Comparison of ENCODE assay signal across 11 cellular contexts in genomic region chr13:43877788-43878187, GRCh38. TPM values are rescaled to one million over a fixed set of nuclear protein-coding genes. Genes with fewer than 3 reads are reported as not detected.
DNase-seq lines count a peak whose midpoint lies in the region; ATAC-seq and TF ChIP-seq lines count a peak whose summit lies in the region.
"Had no signal": no experiment of that assay in that cellular context is flagged by ENCODE, and none has a peak within 500 bp of the region (broad histone marks: within the 10 kb centered on the region; RNA-seq: fewer than 3 reads in every experiment).

No MANE protein-coding gene starts in this region.

- no peaks in the 10 kb centered on the region for H3K36me3 ChIP-seq in Loucy (ENCODE audit: insufficient read depth, low read length)

- H2AFZ ChIP-seq in Loucy (ENCODE audit: low read length) = no peak overlapping the region

- no peaks in the 10 kb centered on the region for H3K9me3 ChIP-seq in Loucy (ENCODE audit: insufficient read depth, low read depth, low read length)

- H3K9me3 Mint-ChIP-seq in activated CD8-positive, alpha-beta T cell treated with anti-CD3 and anti-CD28 coated beads for 36 hours = no peaks in the 10 kb centered on the region
- H3K9me3 Mint-ChIP-seq in activated CD8-positive, alpha-beta T cell treated with anti-CD3 and anti-CD28 coated beads, Interleukin-2, amount 10 ng/mL, durations not matched to agents 7 days and 5 days (ENCODE audit: insufficient read depth) = no peaks in the 10 kb centered on the region
- no peaks in the 10 kb centered on the region for H3K9me3 Mint-ChIP-seq in dendritic cell treated with granulocyte-macrophage colony-stimulating factor and Interleukin-4, amounts not matched to agents 40 ng/mL and 50 ng/mL, for 4 days
- no peaks in the 10 kb centered on the region for H3K9me3 Mint-ChIP-seq in stimulated activated effector memory CD8-positive, alpha-beta T cell treated with anti-CD3 and anti-CD28 coated beads, Interleukin-12 subunit alpha, Interleukin-12 subunit beta, amount 100 ng/mL, for 72 hours

- CTCF ChIA-PET in activated CD8-positive, alpha-beta T cell treated with anti-CD3 and anti-CD28 coated beads for 36 hours (lab: Charles Lee) = no interaction called here
- CTCF ChIA-PET in activated CD8-positive, alpha-beta T cell treated with anti-CD3 and anti-CD28 coated beads, Interleukin-2, amount 10 ng/mL, durations not matched to agents 7 days and 5 days (lab: Charles Lee) = interaction anchor here (1.4 kb wide), 1 partner anchor 13 kb away, joined by 4 read pairs; no protein-coding TSS in a partner anchor

- H3F3A ChIP-seq in Loucy (ENCODE audit: low read depth) = no peaks in the 10 kb centered on the region; the same call in none of the 2 replicates

- H3K4me1 ChIP-seq in Loucy (ENCODE audit: insufficient read depth, low read length, poor library complexity, severe bottlenecking) = peaks cover 18% of the 10 kb centered on the region

- H3K4me2 ChIP-seq in Loucy (ENCODE audit: low read depth, low read length, poor library complexity, severe bottlenecking) = peak overlapping the region; percentile 72

- no peaks in the 10 kb centered on the region for H4K20me1 ChIP-seq in Loucy (ENCODE audit: insufficient read depth, low read length, poor library complexity, severe bottlenecking)

- H3K9ac ChIP-seq in Loucy (ENCODE audit: low read depth, low read length, poor library complexity, severe bottlenecking) = peak overlapping the region; percentile 92

- H3K9me2 ChIP-seq in Loucy (replicated peaks; ENCODE audit: low read depth, low read length) = no peaks in the 10 kb centered on the region

- H3K36me3 Mint-ChIP-seq in activated CD8-positive, alpha-beta T cell treated with anti-CD3 and anti-CD28 coated beads for 36 hours (ENCODE audit: low read depth) = no peaks in the 10 kb centered on the region
- no peaks in the 10 kb centered on the region for H3K36me3 Mint-ChIP-seq in activated CD8-positive, alpha-beta T cell treated with anti-CD3 and anti-CD28 coated beads, Interleukin-2, amount 10 ng/mL, durations not matched to agents 7 days and 5 days (ENCODE audit: low read depth)
- H3K36me3 Mint-ChIP-seq in dendritic cell treated with granulocyte-macrophage colony-stimulating factor and Interleukin-4, amounts not matched to agents 40 ng/mL and 50 ng/mL, for 4 days (ENCODE audit: low read depth) = peaks cover 25% of the 10 kb centered on the region
- peaks cover 7% of the 10 kb centered on the region for H3K36me3 Mint-ChIP-seq in stimulated activated effector memory CD8-positive, alpha-beta T cell treated with anti-CD3 and anti-CD28 coated beads, Interleukin-12 subunit alpha, Interleukin-12 subunit beta, amount 100 ng/mL, for 72 hours

- peak overlapping the region; percentile 89 for H3K4me3 ChIP-seq in Loucy (ENCODE audit: low read length, poor library complexity, severe bottlenecking)

- H3K27me3 ChIP-seq in Loucy (ENCODE audit: insufficient read depth, low read length, poor library complexity, severe bottlenecking) = no peaks in the 10 kb centered on the region

- no peak for ATAC-seq in activated CD8-positive, alpha-beta T cell treated with anti-CD3 and anti-CD28 coated beads for 36 hours
- ATAC-seq in activated CD8-positive, alpha-beta T cell treated with anti-CD3 and anti-CD28 coated beads, Interleukin-2, amount 10 ng/mL, durations not matched to agents 7 days and 5 days = no peak
- ATAC-seq in stimulated activated effector memory CD8-positive, alpha-beta T cell treated with anti-CD3 and anti-CD28 coated beads, Interleukin-12 subunit alpha, Interleukin-12 subunit beta, amount 100 ng/mL, for 72 hours = no peak
- ATAC-seq in GM18858 (IDR thresholded peaks at IDR 0.05; ENCODE audit: unreplicated experiment) = no peak
- no peak for ATAC-seq in HG02763 (IDR thresholded peaks at IDR 0.05; ENCODE audit: unreplicated experiment)

- no peak for DNase-seq in activated CD8-positive, alpha-beta T cell treated with anti-CD3 and anti-CD28 coated beads for 36 hours
- DNase-seq in activated CD8-positive, alpha-beta T cell treated with anti-CD3 and anti-CD28 coated beads, Interleukin-2, amount 10 ng/mL, durations not matched to agents 7 days and 5 days = no peak
- DNase-seq in stimulated activated effector memory CD8-positive, alpha-beta T cell treated with anti-CD3 and anti-CD28 coated beads, Interleukin-12 subunit alpha, Interleukin-12 subunit beta, amount 100 ng/mL, for 72 hours (ENCODE audit: low spot score in 2 of 2) = no peak
- DNase-seq in hepatic stellate cell (ENCODE audit: low spot score) = no peak
- DNase-seq: C1 segment of cervical spinal cord, endodermal cell, NCI-H2107 had no signal

- intact Hi-C loops in activated CD8-positive, alpha-beta T cell treated with anti-CD3 and anti-CD28 coated beads for 36 hours (cut with micrococcal nuclease) = loop anchor here (10.0 kb wide), 1 partner anchor 903 kb away; no protein-coding TSS in a partner anchor
- intact Hi-C loops in dendritic cell treated with granulocyte-macrophage colony-stimulating factor and Interleukin-4, amounts not matched to agents 40 ng/mL and 50 ng/mL, for 4 days (cut with micrococcal nuclease) = loop anchor here (5.0 to 10.0 kb wide), 4 partner anchors 400 to 1600 kb away; no protein-coding TSS in a partner anchor

- H3K4me3 Mint-ChIP-seq in activated CD8-positive, alpha-beta T cell treated with anti-CD3 and anti-CD28 coated beads for 36 hours = peak overlapping the region; percentile 82
- H3K4me3 Mint-ChIP-seq in activated CD8-positive, alpha-beta T cell treated with anti-CD3 and anti-CD28 coated beads, Interleukin-2, amount 10 ng/mL, durations not matched to agents 7 days and 5 days = no peak overlapping the region
- no peak overlapping the region for H3K4me3 Mint-ChIP-seq in dendritic cell treated with granulocyte-macrophage colony-stimulating factor and Interleukin-4, amounts not matched to agents 40 ng/mL and 50 ng/mL, for 4 days
- peak overlapping the region; percentile 86 for H3K4me3 Mint-ChIP-seq in stimulated activated effector memory CD8-positive, alpha-beta T cell treated with anti-CD3 and anti-CD28 coated beads, Interleukin-12 subunit alpha, Interleukin-12 subunit beta, amount 100 ng/mL, for 72 hours

- peaks cover 21% of the 10 kb centered on the region for H3K27me3 Mint-ChIP-seq in activated CD8-positive, alpha-beta T cell treated with anti-CD3 and anti-CD28 coated beads for 36 hours
- H3K27me3 Mint-ChIP-seq in activated CD8-positive, alpha-beta T cell treated with anti-CD3 and anti-CD28 coated beads, Interleukin-2, amount 10 ng/mL, durations not matched to agents 7 days and 5 days (ENCODE audit: low read depth) = peaks cover 18% of the 10 kb centered on the region
- H3K27me3 Mint-ChIP-seq in dendritic cell treated with granulocyte-macrophage colony-stimulating factor and Interleukin-4, amounts not matched to agents 40 ng/mL and 50 ng/mL, for 4 days = peaks cover 7% of the 10 kb centered on the region

- POLR2A ChIA-PET in activated CD8-positive, alpha-beta T cell treated with anti-CD3 and anti-CD28 coated beads for 36 hours (lab: Charles Lee) = interaction anchor here (0.6 kb wide), 1 partner anchor 592 kb away, joined by 3 read pairs; no protein-coding TSS in a partner anchor
- POLR2A ChIA-PET in activated CD8-positive, alpha-beta T cell treated with anti-CD3 and anti-CD28 coated beads, Interleukin-2, amount 10 ng/mL, durations not matched to agents 7 days and 5 days (lab: Charles Lee) = interaction anchor here (0.7 kb wide), 1 partner anchor 892 kb away, joined by 3 read pairs; no protein-coding TSS in a partner anchor

- H3K79me2 ChIP-seq in Loucy (ENCODE audit: insufficient read depth, low read length) = no peaks in the 10 kb centered on the region

- no peak overlapping the region for H3K27ac Mint-ChIP-seq in activated CD8-positive, alpha-beta T cell treated with anti-CD3 and anti-CD28 coated beads for 36 hours
- H3K27ac Mint-ChIP-seq in activated CD8-positive, alpha-beta T cell treated with anti-CD3 and anti-CD28 coated beads, Interleukin-2, amount 10 ng/mL, durations not matched to agents 7 days and 5 days = no peak overlapping the region
- peak overlapping the region; percentile 100 for H3K27ac Mint-ChIP-seq in dendritic cell treated with granulocyte-macrophage colony-stimulating factor and Interleukin-4, amounts not matched to agents 40 ng/mL and 50 ng/mL, for 4 days
- H3K27ac Mint-ChIP-seq in stimulated activated effector memory CD8-positive, alpha-beta T cell treated with anti-CD3 and anti-CD28 coated beads, Interleukin-12 subunit alpha, Interleukin-12 subunit beta, amount 100 ng/mL, for 72 hours = no peak overlapping the region
- H3K27ac Mint-ChIP-seq: endodermal cell had no signal

- TF ChIP-seq CTCF in activated CD8-positive, alpha-beta T cell treated with anti-CD3 and anti-CD28 coated beads for 36 hours (IDR thresholded peaks at IDR 0.05) = no peak
- no peak for TF ChIP-seq CTCF in Loucy (conservative IDR thresholded peaks at IDR 0.05; ENCODE audit: low read length)

- peaks cover 28% of the 10 kb centered on the region for H3K4me1 Mint-ChIP-seq in activated CD8-positive, alpha-beta T cell treated with anti-CD3 and anti-CD28 coated beads for 36 hours (ENCODE audit: low read depth)
- peaks cover 17% of the 10 kb centered on the region for H3K4me1 Mint-ChIP-seq in activated CD8-positive, alpha-beta T cell treated with anti-CD3 and anti-CD28 coated beads, Interleukin-2, amount 10 ng/mL, durations not matched to agents 7 days and 5 days (ENCODE audit: low read depth)
- peaks cover 43% of the 10 kb centered on the region for H3K4me1 Mint-ChIP-seq in dendritic cell treated with granulocyte-macrophage colony-stimulating factor and Interleukin-4, amounts not matched to agents 40 ng/mL and 50 ng/mL, for 4 days (ENCODE audit: low read depth)
- peaks cover 13% of the 10 kb centered on the region for H3K4me1 Mint-ChIP-seq in stimulated activated effector memory CD8-positive, alpha-beta T cell treated with anti-CD3 and anti-CD28 coated beads, Interleukin-12 subunit alpha, Interleukin-12 subunit beta, amount 100 ng/mL, for 72 hours

RNA-seq across cellular contexts. Expression of gene CCDC122, which starts 1.8 kb away (rescaled TPM):
- total RNA-seq in activated CD8-positive, alpha-beta T cell treated with anti-CD3 and anti-CD28 coated beads for 36 hours = 1 to 10 TPM; 1.6 to 2.1 TPM
- total RNA-seq in activated CD8-positive, alpha-beta T cell treated with anti-CD3 and anti-CD28 coated beads, Interleukin-2, amount 10 ng/mL, durations not matched to agents 7 days and 5 days = 1 to 10 TPM in 1 of 2 experiments, under 1 TPM in 1; 0.68 to 1.3 TPM

RNA-seq across cellular contexts. Expression of gene LACC1, which starts 1.9 kb away (rescaled TPM):
- total RNA-seq in activated CD8-positive, alpha-beta T cell treated with anti-CD3 and anti-CD28 coated beads for 36 hours = 1 to 10 TPM; 1.2 TPM
- 1 to 10 TPM; 1.1 to 1.4 TPM for total RNA-seq in activated CD8-positive, alpha-beta T cell treated with anti-CD3 and anti-CD28 coated beads, Interleukin-2, amount 10 ng/mL, durations not matched to agents 7 days and 5 days

Comparison
In these comparisons a context has a peak if more than half of its experiments do, and no peak if none do; other contexts are left out.
1. H3K4me3 Mint-ChIP-seq: peak in activated CD8-positive, alpha-beta T cell treated with anti-CD3 and anti-CD28 coated beads for 36 hours (single experiment) and stimulated activated effector memory CD8-positive, alpha-beta T cell treated with anti-CD3 and anti-CD28 coated beads, Interleukin-12 subunit alpha, Interleukin-12 subunit beta, amount 100 ng/mL, for 72 hours (single experiment); none in activated CD8-positive, alpha-beta T cell treated with anti-CD3 and anti-CD28 coated beads, Interleukin-2, amount 10 ng/mL, durations not matched to agents 7 days and 5 days (single experiment) and dendritic cell treated with granulocyte-macrophage colony-stimulating factor and Interleukin-4, amounts not matched to agents 40 ng/mL and 50 ng/mL, for 4 days (single experiment).